Comparison of ENCODE assay signal across 8 cellular contexts in genomic region chr20:34955232-34956040, GRCh38. TPM values are rescaled to one million over a fixed set of nuclear protein-coding genes. Genes with fewer than 3 reads are reported as not detected.
A peak's percentile ranks its signal among the peaks of the same experiment; 100 is the strongest.
DNase-seq lines count a peak whose midpoint lies in the region; ATAC-seq and TF ChIP-seq lines count a peak whose summit lies in the region.

Gene GSS, minus strand, starts transcription at chr20:34955806. Its CDS starts 3,954 bp downstream, at chr20:34951852.
Gene MYH7B, plus strand, starts transcription at chr20:34955868. Its CDS starts 22,138 bp downstream, at chr20:34978006.

- peaks cover 0 to 5% of the 10 kb centered on the region in 2 donors for H3K9me3 Mint-ChIP-seq in activated naive CD4-positive, alpha-beta T cell treated with anti-CD3 and anti-CD28 coated beads, Interleukin-2, amount 50 U/mL, for 72 hours

- TF ChIP-seq CTCF in GM10266 (IDR thresholded peaks at IDR 0.05; ENCODE audit: control insufficient read depth, insufficient read depth, low read depth, missing control alignments), result peak; percentile 50

- H3K27ac ChIP-seq in SK-N-MC (peak within 1 kb of the TSS; percentile 43; the same call in 1 of the 2 replicates), temporal lobe (ENCODE audit: low read depth, low read length) (peak within 1 kb of the TSS; percentile 86)

- peak within 1 kb of the TSS; percentile 96 to 99 for H3K27ac Mint-ChIP-seq in activated naive CD4-positive, alpha-beta T cell treated with anti-CD3 and anti-CD28 coated beads, Interleukin-2, amount 50 U/mL, for 72 hours

- H3K9me3 ChIP-seq in SK-N-MC (ENCODE audit: low read depth, low read length), result no peaks in the 10 kb centered on the region

- peak; percentile 93 for DNase-seq in GM10266 (ENCODE audit: extremely low spot score)
- DNase-seq in NCI-H1048 (lab: John Stamatoyannopoulos, UW), result peak; percentile 86
- peak; percentile 28 for DNase-seq in SK-N-MC (ENCODE audit: low read depth, low spot score)
- DNase-seq in activated naive CD4-positive, alpha-beta T cell treated with anti-CD3 and anti-CD28 coated beads, Interleukin-2, amount 50 U/mL, for 72 hours (ENCODE audit: low spot score in 2 of 2), result peak; percentile 97 to 100
- peak; percentile 60 for DNase-seq in glomerular endothelial cell (ENCODE audit: extremely low read depth, low read depth, low spot score)
- DNase-seq in occipital lobe (lab: John Stamatoyannopoulos, UW), result peak; percentile 94

- H3K9ac ChIP-seq in SK-N-MC (ENCODE audit: insufficient read length), result peak within 1 kb of the TSS; percentile 86

- peak; percentile 85 for ATAC-seq in HG02588 (IDR thresholded peaks at IDR 0.05; ENCODE audit: unreplicated experiment)
- ATAC-seq in activated naive CD4-positive, alpha-beta T cell treated with anti-CD3 and anti-CD28 coated beads, Interleukin-2, amount 50 U/mL, for 72 hours, result peak; percentile 96 to 97

- H3K36me3 ChIP-seq in SK-N-MC (ENCODE audit: insufficient read depth, low read length), result peaks cover 5% of the 10 kb centered on the region; the same call in 1 of the 2 replicates

- H3K36me3 Mint-ChIP-seq in activated naive CD4-positive, alpha-beta T cell treated with anti-CD3 and anti-CD28 coated beads, Interleukin-2, amount 50 U/mL, for 72 hours, result peaks cover 11% of the 10 kb centered on the region in 2 donors

- H3K4me3 ChIP-seq in SK-N-MC, result peak within 1 kb of the TSS; percentile 87

RNA-seq across cellular contexts. Expression of gene GSS, which starts in this region (rescaled TPM):
- 10 to 100 TPM; 59.7 to 74.2 TPM for total RNA-seq in activated naive CD4-positive, alpha-beta T cell treated with anti-CD3 and anti-CD28 coated beads, Interleukin-2, amount 50 U/mL, for 72 hours
- 58.6 and 69.8 TPM in 2 replicates for total RNA-seq in glomerular endothelial cell
- 41.5 TPM for total RNA-seq in occipital lobe
- 22.6 TPM for total RNA-seq in temporal lobe

RNA-seq across cellular contexts. Expression of gene MYH7B, which starts in this region (rescaled TPM):
- total RNA-seq in activated naive CD4-positive, alpha-beta T cell treated with anti-CD3 and anti-CD28 coated beads, Interleukin-2, amount 50 U/mL, for 72 hours, result under 1 TPM in 1 of 2 donors, not detected in 1; 0.70 TPM
- total RNA-seq in glomerular endothelial cell (not detected in 2 replicates), occipital lobe (under 0.01 TPM), temporal lobe (under 0.01 TPM)

Comparison
In these comparisons a context has a peak if more than half of its experiments do, and no peak if none do; other contexts are left out.
1. Peak in every context shown above with its lines: DNase-seq, ATAC-seq, H3K4me3 ChIP-seq and H3K27ac ChIP-seq.
2. DNase-seq: peak in every context shown above with its lines; median percentile 98 in activated naive CD4-positive, alpha-beta T cell treated with anti-CD3 and anti-CD28 coated beads, Interleukin-2, amount 50 U/mL, for 72 hours; 94 in occipital lobe; 93 in GM10266; 86 in NCI-H1048; 60 in glomerular endothelial cell; 28 in SK-N-MC.